Comparison of ENCODE assay signal across 30 cellular contexts in the genomic region with DNA sequence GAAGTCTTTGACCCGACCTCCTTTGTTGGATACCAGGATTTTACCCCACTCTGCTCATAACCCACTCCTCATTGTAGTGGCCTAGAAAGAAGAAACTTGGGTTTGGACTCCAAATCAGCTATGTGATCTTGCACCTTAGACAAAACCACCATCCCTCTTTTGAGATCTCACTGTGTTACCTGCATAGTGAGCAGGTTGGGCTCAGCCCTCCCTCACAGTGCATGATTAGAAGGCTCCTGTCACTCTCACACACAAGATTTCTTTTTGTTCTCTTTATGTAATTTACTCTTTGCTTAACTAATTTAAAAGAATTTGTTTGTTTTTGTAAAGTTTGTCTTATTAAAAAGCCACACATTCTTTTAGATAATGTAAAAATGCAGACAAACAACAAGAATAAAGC.
"Had no signal": no experiment of that assay in that cellular context is flagged by ENCODE, and none has a peak within 500 bp of the region (broad histone marks: within the 10 kb centered on the region; RNA-seq: fewer than 3 reads in every experiment).

No MANE protein-coding gene starts in this region.

- H3K4me3 ChIP-seq: PC-9, SJCRH30, SK-N-MC had no signal

- H3K4me2 ChIP-seq: PC-9 had no signal

- ATAC-seq: Panc1, Right ventricle myocardium inferior, SK-N-SH treated with all-trans-retinoic acid at 6 μM for 48 hours, T-cell had no signal

- H3K27me3 ChIP-seq: SJCRH30 had no signal

- DNase-seq: Karpas-422; MM.1S; MV-4-11; NCI-H1092; NCI-H1105; NCI-H1417 treated with DMSO at 0.1 percent for 48 hours; NCI-H1436 treated with DMSO at 0.1 percent for 48 hours; NCI-H1694 treated with DMSO at 0.1 percent for 48 hours; NCI-H187 treated with DMSO at 0.1 percent for 48 hours; NCI-H2029; NCI-H2081; NCI-H2171 treated with DMSO at 0.1 percent for 48 hours; NCI-H2227 treated with DMSO at 0.1 percent for 48 hours; NCI-H345; NCI-H446; NCI-H510A treated with DMSO at 0.1 percent for 48 hours; NCI-H524 treated with DMSO at 0.1 percent for 48 hours; NCI-H526 treated with DMSO at 0.1 percent for 48 hours; NCI-H774; NK-92 treated with Interleukin-12 subunit alpha and Interleukin-12 subunit beta, amount 100 ng/mL, for 24 hours; PC-9; SHP77; SIG-M5; SJCRH30; T-cell had no signal

- H3K27ac ChIP-seq: PC-9, RWPE1, SJCRH30, SK-N-MC had no signal

- H3K9me3 ChIP-seq: SJCRH30 had no signal

- H3K4me1 ChIP-seq: SJCRH30 had no signal

- H3K36me3 ChIP-seq: SJCRH30 had no signal
